ENCODE assay signal across 1 cellular context in genomic region chr17:49241763-49242312, GRCh38.
TF ChIP-seq lines count a peak whose summit lies in the region.

No MANE protein-coding gene starts in this region.

TF ChIP-seq in K562, 482 proteins besides CTCF, POLR2A, EP300 and RAD21 (continues in another document):
- TF ChIP-seq ZBTB34 (CRISPR knock-in tag; IDR thresholded peaks at IDR 0.05), result no peak
- TF ChIP-seq DLX4 (CRISPR knock-in tag; IDR thresholded peaks at IDR 0.05), result no peak
- no peak for TF ChIP-seq CHD1 (IDR thresholded peaks at IDR 0.05; ENCODE audit: low read length)
- TF ChIP-seq POLR2B (IDR thresholded peaks at IDR 0.05; ENCODE audit: low read depth, partially characterized antibody), result no peak
- TF ChIP-seq AFF4 (CRISPR knock-in tag; IDR thresholded peaks at IDR 0.05), result no peak
- no peak for TF ChIP-seq TEAD1 (CRISPR knock-in tag; IDR thresholded peaks at IDR 0.05)
- TF ChIP-seq BRD4 (IDR thresholded peaks at IDR 0.05), result no peak
- no peak for TF ChIP-seq SP1 (CRISPR knock-in tag; IDR thresholded peaks at IDR 0.05)
- no peak for TF ChIP-seq TFAP4 (CRISPR knock-in tag; IDR thresholded peaks at IDR 0.05; ENCODE audit: borderline replicate concordance)
- peak; percentile 42; the same call in 1 of the 2 replicates for TF ChIP-seq SMARCA4 (IDR thresholded peaks at IDR 0.05)
- no peak for TF ChIP-seq THAP12 (CRISPR knock-in tag; IDR thresholded peaks at IDR 0.05)
- peak; percentile 57; the same call in 1 of the 2 replicates for TF ChIP-seq MTA1 (IDR thresholded peaks at IDR 0.05; ENCODE audit: borderline replicate concordance)
- TF ChIP-seq HDAC2 (IDR thresholded peaks at IDR 0.05), result peak; percentile 80; the same call in 1 of the 2 replicates
- no peak for TF ChIP-seq HES1 (IDR thresholded peaks at IDR 0.05; ENCODE audit: low read depth)
- TF ChIP-seq PHF21A (IDR thresholded peaks at IDR 0.05; ENCODE audit: borderline replicate concordance, low read depth), result no peak
- TF ChIP-seq PCBP2 (IDR thresholded peaks at IDR 0.05; ENCODE audit: low read depth, low read length, poor library complexity, severe bottlenecking), result no peak
- peak; percentile 66; the same call in 1 of the 2 replicates for TF ChIP-seq MECOM (CRISPR knock-in tag; IDR thresholded peaks at IDR 0.05)
- no peak for TF ChIP-seq MAFK (IDR thresholded peaks at IDR 0.05; ENCODE audit: low read length)
- no peak; the same call in 1 of the 2 replicates for TF ChIP-seq MITF (IDR thresholded peaks at IDR 0.05)
- TF ChIP-seq TEAD4 (IDR thresholded peaks at IDR 0.05; ENCODE audit: low read length), result no peak
- no peak for TF ChIP-seq TEAD4 (CRISPR knock-in tag; IDR thresholded peaks at IDR 0.05; ENCODE audit: borderline replicate concordance)
- TF ChIP-seq ZNF175 (CRISPR knock-in tag; IDR thresholded peaks at IDR 0.05; ENCODE audit: low read depth), result no peak
- TF ChIP-seq ZNF785 (CRISPR knock-in tag; IDR thresholded peaks at IDR 0.05), result no peak
- TF ChIP-seq PML (IDR thresholded peaks at IDR 0.05; ENCODE audit: low read length), result no peak
- TF ChIP-seq DEAF1 (CRISPR knock-in tag; IDR thresholded peaks at IDR 0.05), result no peak
- no peak for TF ChIP-seq UBTF (IDR thresholded peaks at IDR 0.05; ENCODE audit: borderline replicate concordance in 1 of 2, low read depth in 2 of 2, low read length in 2 of 2)
- no peak for TF ChIP-seq RHOXF2B (CRISPR knock-in tag; conservative IDR thresholded peaks at IDR 0.05)
- TF ChIP-seq SLC30A9 (CRISPR knock-in tag; IDR thresholded peaks at IDR 0.05), result no peak
- TF ChIP-seq PREB (CRISPR knock-in tag; IDR thresholded peaks at IDR 0.05), result no peak
- no peak for TF ChIP-seq ZNF740 (CRISPR knock-in tag; IDR thresholded peaks at IDR 0.05)
- no peak for TF ChIP-seq ZNF740 (tag; IDR thresholded peaks at IDR 0.05)
- TF ChIP-seq GTF2B (IDR thresholded peaks at IDR 0.05; ENCODE audit: extremely low read depth, insufficient read length), result no peak
- no peak for TF ChIP-seq MED1 (CRISPR knock-in tag; IDR thresholded peaks at IDR 0.05; ENCODE audit: borderline replicate concordance)
- no peak for TF ChIP-seq MAFG (tag; conservative IDR thresholded peaks at IDR 0.05)
- no peak for TF ChIP-seq ZBTB43 (CRISPR knock-in tag; IDR thresholded peaks at IDR 0.05)
